ENCODE assay signal across 6 cellular contexts in genomic region chrX:108390976-108391717, GRCh38. TPM values are rescaled to one million over a fixed set of nuclear protein-coding genes. Genes with fewer than 3 reads are reported as not detected.
"Had no signal": no experiment of that assay in that cellular context is flagged by ENCODE, and none has a peak within 500 bp of the region (broad histone marks: within the 10 kb centered on the region; RNA-seq: fewer than 3 reads in every experiment).

No MANE protein-coding gene starts in this region.

RNA-seq across cellular contexts. Expression of gene COL4A6, which starts 47.1 kb away (rescaled TPM):
- total RNA-seq: activated CD8-positive, alpha-beta T cell treated with anti-CD3 and anti-CD28 coated beads for 36 hours; activated naive CD8-positive, alpha-beta T cell treated with anti-CD3 and anti-CD28 coated beads for 36 hours; activated T-cell treated with anti-CD3 and anti-CD28 coated beads, Interleukin-2, amount 50 U/mL, for 72 hours; activated T-helper 2 cell treated with anti-CD3 and anti-CD28 coated beads, Interferon-gamma antibody, Interleukin-2, Interleukin-4, amounts not matched to agents 10 μg/mL and 5 μg/mL and 100 μg/mL, durations not matched to agents 14 hours and 24 hours and 36 hours; OCI-LY7; T-helper 1 cell treated with Interleukin-12 subunit alpha and Interleukin-12 subunit beta and Interleukin-4 antibody, amounts not matched to agents 30 ng/mL and 1 ng/mL, for 36 hours had no signal

RNA-seq across cellular contexts. Expression of gene COL4A5, which starts 48.5 kb away (rescaled TPM):
- total RNA-seq: activated CD8-positive, alpha-beta T cell treated with anti-CD3 and anti-CD28 coated beads for 36 hours; activated naive CD8-positive, alpha-beta T cell treated with anti-CD3 and anti-CD28 coated beads for 36 hours; activated T-helper 2 cell treated with anti-CD3 and anti-CD28 coated beads, Interferon-gamma antibody, Interleukin-2, Interleukin-4, amounts not matched to agents 10 μg/mL and 5 μg/mL and 100 μg/mL, durations not matched to agents 14 hours and 24 hours and 36 hours; OCI-LY7; T-helper 1 cell treated with Interleukin-12 subunit alpha and Interleukin-12 subunit beta and Interleukin-4 antibody, amounts not matched to agents 30 ng/mL and 1 ng/mL, for 36 hours had no signal
